ENCODE assay signal across 26 cellular contexts in genomic region chr12:108615918-108616317, GRCh38. TPM values are rescaled to one million over a fixed set of nuclear protein-coding genes. Genes with fewer than 3 reads are reported as not detected.
DNase-seq lines count a peak whose midpoint lies in the region; ATAC-seq and TF ChIP-seq lines count a peak whose summit lies in the region.
"Had no signal": no experiment of that assay in that cellular context is flagged by ENCODE, and none has a peak within 500 bp of the region (broad histone marks: within the 10 kb centered on the region; RNA-seq: fewer than 3 reads in every experiment).

No MANE protein-coding gene starts in this region.

- CTCF ChIA-PET in activated B cell treated with CpG ODN at 0.5 μM for 24 hours (lab: Charles Lee) = interaction anchor here (5.9 to 11.2 kb wide), 3 partner anchors 21 to 49 kb away, joined by 38 to 338 read pairs (median 137); partner anchors contain the start of genes ISCU, SART3 and SELPLG

- peak overlapping the region in 1 of 2 donors; percentile 1 for H3K4me3 Mint-ChIP-seq in activated T-cell treated with anti-CD3 and anti-CD28 coated beads, Interleukin-2, amount 50 U/mL, for 72 hours
- no peak overlapping the region for H3K4me3 Mint-ChIP-seq in activated T-cell treated with anti-CD3 and anti-CD28 coated beads, Interleukin-2, amount 50 U/mL, for 4 hours
- H3K4me3 Mint-ChIP-seq in activated B cell treated with CpG ODN at 0.5 μM for 24 hours = no peak overlapping the region
- H3K4me3 Mint-ChIP-seq in effector memory CD8-positive, alpha-beta T cell = no peak overlapping the region

- no peaks in the 10 kb centered on the region for H3K27me3 ChIP-seq in lower lobe of right lung (ENCODE audit: low read depth)
- H3K27me3 ChIP-seq: dorsolateral prefrontal cortex, gastroesophageal sphincter, tibial nerve had no signal

- no peak overlapping the region for H3K27ac ChIP-seq in lower lobe of right lung
- H3K27ac ChIP-seq: gastroesophageal sphincter, tibial nerve had no signal

- POLR2A ChIA-PET in activated B cell treated with CpG ODN at 0.5 μM for 24 hours (lab: Charles Lee) = interaction anchor here (0.6 to 9.7 kb wide), 4 partner anchors 17 to 72 kb away, joined by 4 to 182 read pairs (median 116); partner anchors contain the start of genes ISCU, SART3 and SELPLG

- H3K36me3 ChIP-seq in lower lobe of right lung = no peaks in the 10 kb centered on the region
- H3K36me3 ChIP-seq: gastroesophageal sphincter, HAP-1, tibial nerve had no signal

- DNase-seq in activated T-cell treated with anti-CD3 and anti-CD28 coated beads, Interleukin-2, amount 50 U/mL, for 72 hours = no peak
- DNase-seq in activated T-cell treated with anti-CD3 and anti-CD28 coated beads, Interleukin-2, amount 50 U/mL, for 4 hours = no peak
- DNase-seq in activated B cell treated with CpG ODN at 0.5 μM for 24 hours (no peak), NCI-H1417 (lab: John Stamatoyannopoulos, UW) (no peak), NCI-H510A (lab: John Stamatoyannopoulos, UW) (no peak), NCI-H2107 treated with DMSO at 0.1 percent for 48 hours (lab: John Stamatoyannopoulos, UW; ENCODE audit: unreplicated experiment) (no peak), lower lobe of right lung (no peak)
- no peak for DNase-seq in effector memory CD8-positive, alpha-beta T cell
- DNase-seq: activated CD4-positive, alpha-beta T cell treated with anti-CD3 and anti-CD28 coated beads for 1 hour; activated naive CD8-positive, alpha-beta T cell treated with anti-CD3 and anti-CD28 coated beads, Interleukin-2, amount 10 ng/mL, durations not matched to agents 7 days and 5 days; DND-41; dorsolateral prefrontal cortex; erythroblast; Kasumi-1; left cardiac atrium; midbrain; NCI-H1105; NCI-H2171; NCI-H748 treated with DMSO at 0.1 percent for 48 hours; nucleus accumbens; retina had no signal

- no peaks in the 10 kb centered on the region for H3K27me3 Mint-ChIP-seq in activated T-cell treated with anti-CD3 and anti-CD28 coated beads, Interleukin-2, amount 50 U/mL, for 72 hours (ENCODE audit: low read depth)
- no peaks in the 10 kb centered on the region for H3K27me3 Mint-ChIP-seq in activated T-cell treated with anti-CD3 and anti-CD28 coated beads, Interleukin-2, amount 50 U/mL, for 4 hours (ENCODE audit: low read depth)
- H3K27me3 Mint-ChIP-seq in activated B cell treated with CpG ODN at 0.5 μM for 24 hours = no peaks in the 10 kb centered on the region
- no peaks in the 10 kb centered on the region for H3K27me3 Mint-ChIP-seq in effector memory CD8-positive, alpha-beta T cell
- H3K27me3 Mint-ChIP-seq: activated naive CD8-positive, alpha-beta T cell treated with anti-CD3 and anti-CD28 coated beads, Interleukin-2, amount 10 ng/mL, durations not matched to agents 7 days and 5 days had no signal

- TF ChIP-seq CTCF in activated B cell treated with CpG ODN at 0.5 μM for 24 hours (IDR thresholded peaks at IDR 0.05) (no peak), lower lobe of right lung (IDR thresholded peaks at IDR 0.05) (no peak)

- no peak overlapping the region for H3K4me3 ChIP-seq in lower lobe of right lung
- H3K4me3 ChIP-seq: gastroesophageal sphincter, HAP-1, tibial nerve had no signal

- peaks cover 72% of the 10 kb centered on the region for H3K4me1 Mint-ChIP-seq in activated T-cell treated with anti-CD3 and anti-CD28 coated beads, Interleukin-2, amount 50 U/mL, for 72 hours (ENCODE audit: low read depth)
- peaks cover 55% of the 10 kb centered on the region for H3K4me1 Mint-ChIP-seq in activated T-cell treated with anti-CD3 and anti-CD28 coated beads, Interleukin-2, amount 50 U/mL, for 4 hours (ENCODE audit: low read depth)
- H3K4me1 Mint-ChIP-seq in activated B cell treated with CpG ODN at 0.5 μM for 24 hours = peaks cover 72% of the 10 kb centered on the region
- peaks cover 43 to 60% of the 10 kb centered on the region in 2 donors for H3K4me1 Mint-ChIP-seq in effector memory CD8-positive, alpha-beta T cell (ENCODE audit: low read depth in 2 of 2)

- peaks cover 5 to 6% of the 10 kb centered on the region in 2 donors for H3K9me3 Mint-ChIP-seq in activated T-cell treated with anti-CD3 and anti-CD28 coated beads, Interleukin-2, amount 50 U/mL, for 72 hours
- peaks cover 8% of the 10 kb centered on the region for H3K9me3 Mint-ChIP-seq in activated T-cell treated with anti-CD3 and anti-CD28 coated beads, Interleukin-2, amount 50 U/mL, for 4 hours
- no peaks in the 10 kb centered on the region for H3K9me3 Mint-ChIP-seq in activated B cell treated with CpG ODN at 0.5 μM for 24 hours
- H3K9me3 Mint-ChIP-seq in effector memory CD8-positive, alpha-beta T cell = peaks cover 0 to 7% of the 10 kb centered on the region in 2 donors

- H3K36me3 Mint-ChIP-seq in activated T-cell treated with anti-CD3 and anti-CD28 coated beads, Interleukin-2, amount 50 U/mL, for 72 hours (ENCODE audit: insufficient read depth in 2 of 2) = peaks cover 11% of the 10 kb centered on the region in 2 donors
- H3K36me3 Mint-ChIP-seq in activated T-cell treated with anti-CD3 and anti-CD28 coated beads, Interleukin-2, amount 50 U/mL, for 4 hours (ENCODE audit: insufficient read depth) = no peaks in the 10 kb centered on the region
- H3K36me3 Mint-ChIP-seq in activated B cell treated with CpG ODN at 0.5 μM for 24 hours (ENCODE audit: low read depth) = no peaks in the 10 kb centered on the region
- peaks cover 43% of the 10 kb centered on the region for H3K36me3 Mint-ChIP-seq in effector memory CD8-positive, alpha-beta T cell (ENCODE audit: insufficient read depth)

- H3K9me3 ChIP-seq in lower lobe of right lung = no peaks in the 10 kb centered on the region
- H3K9me3 ChIP-seq: gastroesophageal sphincter, HAP-1 had no signal

- intact Hi-C loops in activated B cell treated with CpG ODN at 0.5 μM for 24 hours (cut with micrococcal nuclease) = loop anchor here (2.0 to 5.0 kb wide), 4 partner anchors 101 to 624 kb away; partner anchors contain the start of genes ALKBH2, FICD and SSH1
- intact Hi-C loops in lower lobe of right lung (cut with DNase I) = no loop called here

- ATAC-seq in activated T-cell treated with anti-CD3 and anti-CD28 coated beads, Interleukin-2, amount 50 U/mL, for 72 hours (replicated peaks in 1 of 2) = no peak
- no peak for ATAC-seq in activated T-cell treated with anti-CD3 and anti-CD28 coated beads, Interleukin-2, amount 50 U/mL, for 4 hours
- ATAC-seq in activated B cell treated with CpG ODN at 0.5 μM for 24 hours (ENCODE audit: low read depth) (no peak), lower lobe of right lung (no peak)
- no peak for ATAC-seq in effector memory CD8-positive, alpha-beta T cell (replicated peaks)
- ATAC-seq: gastroesophageal sphincter, left cardiac atrium had no signal

- peaks cover 60% of the 10 kb centered on the region for H3K4me1 ChIP-seq in lower lobe of right lung
- H3K4me1 ChIP-seq: HAP-1 had no signal

- H3K27ac Mint-ChIP-seq in activated T-cell treated with anti-CD3 and anti-CD28 coated beads, Interleukin-2, amount 50 U/mL, for 72 hours = peak overlapping the region; percentile 24
- H3K27ac Mint-ChIP-seq in activated B cell treated with CpG ODN at 0.5 μM for 24 hours = peak overlapping the region; percentile 88
- peak overlapping the region; percentile 98 to 99 for H3K27ac Mint-ChIP-seq in effector memory CD8-positive, alpha-beta T cell

RNA-seq across cellular contexts. Expression of gene SELPLG, which starts 17.8 kb away (rescaled TPM):
- 10 to 100 TPM; 49.6 to 55.4 TPM for total RNA-seq in activated T-cell treated with anti-CD3 and anti-CD28 coated beads, Interleukin-2, amount 50 U/mL, for 72 hours
- total RNA-seq in activated T-cell treated with anti-CD3 and anti-CD28 coated beads, Interleukin-2, amount 50 U/mL, for 4 hours = 10 to 100 TPM; 16.8 to 19.0 (median 17.5) TPM
- total RNA-seq in activated B cell treated with CpG ODN at 0.5 μM for 24 hours (1.8 and 2.0 TPM in 2 replicates), lower lobe of right lung (59.9 TPM)

RNA-seq across cellular contexts. Expression of gene TMEM119, which starts 18.0 kb away (rescaled TPM):
- under 1 TPM; 0.65 to 0.74 TPM for total RNA-seq in activated T-cell treated with anti-CD3 and anti-CD28 coated beads, Interleukin-2, amount 50 U/mL, for 72 hours
- total RNA-seq in activated T-cell treated with anti-CD3 and anti-CD28 coated beads, Interleukin-2, amount 50 U/mL, for 4 hours = under 1 TPM in 2 of 3 donors, not detected in 1; 0.08 to 0.54 TPM
- total RNA-seq in activated B cell treated with CpG ODN at 0.5 μM for 24 hours (not detected in 2 replicates), lower lobe of right lung (13.4 TPM)
- total RNA-seq: A673, SK-MEL-5 had no signal

RNA-seq across cellular contexts. Expression of gene ISCU, which starts 53.5 kb away (rescaled TPM):
- 100 to 1,000 TPM; 115 to 139 TPM for total RNA-seq in activated T-cell treated with anti-CD3 and anti-CD28 coated beads, Interleukin-2, amount 50 U/mL, for 72 hours
- 10 to 100 TPM; 62.6 to 90.1 (median 78.7) TPM for total RNA-seq in activated T-cell treated with anti-CD3 and anti-CD28 coated beads, Interleukin-2, amount 50 U/mL, for 4 hours
- total RNA-seq in activated B cell treated with CpG ODN at 0.5 μM for 24 hours (114 and 117 TPM in 2 replicates), lower lobe of right lung (133 TPM)

RNA-seq across cellular contexts. Expression of gene SART3, which starts 54.9 kb away (rescaled TPM):
- total RNA-seq in activated T-cell treated with anti-CD3 and anti-CD28 coated beads, Interleukin-2, amount 50 U/mL, for 72 hours = 10 to 100 TPM; 75.7 to 78.8 TPM
- 10 to 100 TPM; 83.0 to 92.1 (median 89.4) TPM for total RNA-seq in activated T-cell treated with anti-CD3 and anti-CD28 coated beads, Interleukin-2, amount 50 U/mL, for 4 hours
- 88.4 and 107 TPM in 2 replicates for total RNA-seq in activated B cell treated with CpG ODN at 0.5 μM for 24 hours
- total RNA-seq in lower lobe of right lung = 42.8 TPM

Comparison
In these comparisons a context has a peak if more than half of its experiments do, and no peak if none do; other contexts are left out.
1. H3K27ac Mint-ChIP-seq: peak in every context shown above with its lines; median percentile 98 in effector memory CD8-positive, alpha-beta T cell; 88 in activated B cell treated with CpG ODN at 0.5 μM for 24 hours; 24 in activated T-cell treated with anti-CD3 and anti-CD28 coated beads, Interleukin-2, amount 50 U/mL, for 72 hours.